8 cellular contexts compared by ENCODE assay signal in genomic region chr19:38686530-38686888, GRCh38. TPM values are rescaled to one million over a fixed set of nuclear protein-coding genes. Genes with fewer than 3 reads are reported as not detected.
DNase-seq lines count a peak whose midpoint lies in the region; ATAC-seq and TF ChIP-seq lines count a peak whose summit lies in the region.

No MANE protein-coding gene starts in this region.

- H3K27ac ChIP-seq in right lobe of liver (peak overlapping the region; percentile 82 to 96 (median 89)), upper lobe of right lung (peak overlapping the region; percentile 80)

- H3K27me3 ChIP-seq in right lobe of liver (no peaks in the 10 kb centered on the region), upper lobe of right lung (no peaks in the 10 kb centered on the region)

- ATAC-seq in right lobe of liver (no peak), upper lobe of right lung (peak; percentile 14), GM21528 (IDR thresholded peaks at IDR 0.05; ENCODE audit: low FRiP score, unreplicated experiment) (no peak)

- TF ChIP-seq CTCF in right lobe of liver (IDR thresholded peaks at IDR 0.05) (no peak), upper lobe of right lung (IDR thresholded peaks at IDR 0.05) (no peak)

- H3K9me3 ChIP-seq in right lobe of liver, result no peaks in the 10 kb centered on the region
- no peaks in the 10 kb centered on the region for H3K9me3 ChIP-seq in upper lobe of right lung

- 67% methylated on average over 3 of the region's 5 CpGs for WGBS in right lobe of liver (ENCODE audit: insufficient coverage, low coverage, low lambda C conversion rate, missing lambda C conversion rate)

- DNase-seq in stimulated activated naive CD4-positive, alpha-beta T cell treated with Interleukin-2 at 50 U/mL for 16 hours (lab: John Stamatoyannopoulos, UW), result peak; percentile 41
- no peak for DNase-seq in stimulated activated naive CD4-positive, alpha-beta T cell (lab: John Stamatoyannopoulos, UW)
- DNase-seq in activated T-helper 9 cell treated with anti-CD3 and anti-CD28 coated beads, Interleukin-2, amount 50 U/mL, for 16 hours (ENCODE audit: low read depth), result peak; percentile 30
- DNase-seq in right lobe of liver, result no peak
- no peak for DNase-seq in upper lobe of right lung
- no peak for DNase-seq in NCI-H69 (lab: John Stamatoyannopoulos, UW)
- no peak for DNase-seq in 8988T

- H3K4me1 ChIP-seq in right lobe of liver (peaks cover 4 to 54% (median 31%) of the 10 kb centered on the region in 4 donors), upper lobe of right lung (peaks cover 75% of the 10 kb centered on the region)

- intact Hi-C loops in right lobe of liver (cut with DNase I) (no loop called here), upper lobe of right lung (cut with DNase I) (no loop called here)

- H3K36me3 ChIP-seq in right lobe of liver, result no peaks in the 10 kb centered on the region
- no peaks in the 10 kb centered on the region for H3K36me3 ChIP-seq in upper lobe of right lung

- TF ChIP-seq POLR2A in right lobe of liver (IDR thresholded peaks at IDR 0.05), result no peak

- H3K4me3 ChIP-seq in right lobe of liver, result no peak overlapping the region
- no peak overlapping the region for H3K4me3 ChIP-seq in upper lobe of right lung

RNA-seq across cellular contexts. Expression of gene ACTN4, which starts 39.1 kb away (rescaled TPM):
- total RNA-seq in right lobe of liver, result 100 to 1,000 TPM; 142 to 306 (median 201) TPM
- 565 TPM for total RNA-seq in upper lobe of right lung

RNA-seq across cellular contexts. Expression of gene CAPN12, which starts 57.8 kb away (rescaled TPM):
- 10 to 100 TPM in 3 of 6 experiments, 1 to 10 TPM in 3; 2.2 to 45.3 (median 16.3) TPM for total RNA-seq in right lobe of liver
- total RNA-seq in upper lobe of right lung, result 14.4 TPM

Comparison
In these comparisons a context has a peak if more than half of its experiments do, and no peak if none do; other contexts are left out.
1. DNase-seq: peak in stimulated activated naive CD4-positive, alpha-beta T cell treated with Interleukin-2 at 50 U/mL for 16 hours (single experiment) and activated T-helper 9 cell treated with anti-CD3 and anti-CD28 coated beads, Interleukin-2, amount 50 U/mL, for 16 hours (single experiment); none in stimulated activated naive CD4-positive, alpha-beta T cell (0 of 6), right lobe of liver (0 of 3), upper lobe of right lung (single experiment), NCI-H69 (single experiment) and 8988T (single experiment).